In genomic region chr13:57527114-57527770, GRCh38 we compare ENCODE assay signal across 15 cellular contexts.
A peak's percentile ranks its signal among the peaks of the same experiment; 100 is the strongest.
DNase-seq lines count a peak whose midpoint lies in the region; ATAC-seq, FAIRE-seq and TF ChIP-seq lines count a peak whose summit lies in the region.
"Had no signal": no experiment of that assay in that cellular context is flagged by ENCODE, and none has a peak within 500 bp of the region (broad histone marks: within the 10 kb centered on the region; RNA-seq: fewer than 3 reads in every experiment).

No MANE protein-coding gene starts in this region.

- no peaks in the 10 kb centered on the region for H3K4me1 Mint-ChIP-seq in Caco-2 (ENCODE audit: low read depth, unreplicated experiment)
- no peaks in the 10 kb centered on the region for H3K4me1 Mint-ChIP-seq in activated CD8-positive, alpha-beta T cell treated with anti-CD3 and anti-CD28 coated beads, Interleukin-2, amount 10 ng/mL, durations not matched to agents 7 days and 5 days (ENCODE audit: low read depth)
- H3K4me1 Mint-ChIP-seq: B cell; CD4-positive, alpha-beta memory T cell; GM23338 had no signal

- H3K27me3 ChIP-seq in Caco-2 (replicated peaks; ENCODE audit: control insufficient read depth, insufficient read depth, low read length) (no peaks in the 10 kb centered on the region), small intestine (ENCODE audit: control insufficient read depth in 2 of 2, insufficient read depth in 2 of 2, low read length in 2 of 2) (no peaks in the 10 kb centered on the region)

- intact Hi-C loops in Caco-2 (cut with micrococcal nuclease; ENCODE audit: unreplicated experiment) = no loop called here

- no peak for TF ChIP-seq CTCF in Caco-2 (IDR thresholded peaks at IDR 0.05; ENCODE audit: insufficient read depth in 1 of 2, low read depth in 1 of 2, low read length in 1 of 2, severe bottlenecking in 1 of 2, unreplicated experiment in 1 of 2)

- no peaks in the 10 kb centered on the region for H3K27me3 Mint-ChIP-seq in Caco-2 (ENCODE audit: insufficient read depth, unreplicated experiment)
- H3K27me3 Mint-ChIP-seq in activated CD8-positive, alpha-beta T cell treated with anti-CD3 and anti-CD28 coated beads, Interleukin-2, amount 10 ng/mL, durations not matched to agents 7 days and 5 days (ENCODE audit: low read depth) = no peaks in the 10 kb centered on the region
- H3K27me3 Mint-ChIP-seq: B cell; CD4-positive, alpha-beta memory T cell had no signal

- H3K36me3 ChIP-seq in Caco-2 (ENCODE audit: control insufficient read depth, insufficient read depth, low read length) = no peaks in the 10 kb centered on the region; the same call in 1 of the 2 replicates
- H3K36me3 ChIP-seq in small intestine (ENCODE audit: control insufficient read depth in 2 of 2, insufficient read depth in 2 of 2, low read length in 2 of 2) = no peaks in the 10 kb centered on the region

- 7 to 45% (median 21%) methylated on average over 1 of the region's 1 CpG for WGBS in small intestine, 3 donors

- no peak overlapping the region for H3K27ac ChIP-seq in small intestine (ENCODE audit: low read depth in 1 of 2, low read length in 1 of 2)

- H3K27ac Mint-ChIP-seq in Caco-2 (ENCODE audit: unreplicated experiment) = no peak overlapping the region
- H3K27ac Mint-ChIP-seq in activated CD8-positive, alpha-beta T cell treated with anti-CD3 and anti-CD28 coated beads, Interleukin-2, amount 10 ng/mL, durations not matched to agents 7 days and 5 days = no peak overlapping the region
- H3K27ac Mint-ChIP-seq: B cell, GM23338 had no signal

- peaks cover 10% of the 10 kb centered on the region; the same call in 1 of the 2 replicates for H3K4me1 ChIP-seq in Caco-2
- H3K4me1 ChIP-seq in small intestine (ENCODE audit: control insufficient read depth in 2 of 2, insufficient read depth in 1 of 2, low read depth in 1 of 2, low read length in 1 of 2) = no peaks in the 10 kb centered on the region

- peaks cover 4% of the 10 kb centered on the region for H3K9me3 Mint-ChIP-seq in Caco-2 (ENCODE audit: unreplicated experiment)
- peaks cover 20% of the 10 kb centered on the region for H3K9me3 Mint-ChIP-seq in activated CD8-positive, alpha-beta T cell treated with anti-CD3 and anti-CD28 coated beads, Interleukin-2, amount 10 ng/mL, durations not matched to agents 7 days and 5 days (ENCODE audit: insufficient read depth)

- H3K4me3 Mint-ChIP-seq in Caco-2 (ENCODE audit: unreplicated experiment) = no peak overlapping the region
- no peak overlapping the region for H3K4me3 Mint-ChIP-seq in activated CD8-positive, alpha-beta T cell treated with anti-CD3 and anti-CD28 coated beads, Interleukin-2, amount 10 ng/mL, durations not matched to agents 7 days and 5 days
- H3K4me3 Mint-ChIP-seq: B cell; CD4-positive, alpha-beta memory T cell; GM23338 had no signal

- H3K4me3 ChIP-seq in Caco-2 (ENCODE audit: low read depth, low read length) = no peak overlapping the region
- H3K4me3 ChIP-seq in small intestine (ENCODE audit: low read depth in 1 of 2, low read length in 2 of 2) = no peak overlapping the region
- H3K4me3 ChIP-seq: GM23338 had no signal

- POLR2A ChIA-PET in Caco-2 (lab: Charles Lee) = no interaction called here
- POLR2A ChIA-PET in activated CD8-positive, alpha-beta T cell treated with anti-CD3 and anti-CD28 coated beads, Interleukin-2, amount 10 ng/mL, durations not matched to agents 7 days and 5 days (lab: Charles Lee) = no interaction called here

- BruUV-seq in Caco-2 (replicated peaks; lab: Mats Ljungman, UMichigan) = no TSS peak

- no peak for FAIRE-seq in small intestine (lab: Jason Lieb, UNC)
- FAIRE-seq: A204.1, GM18507 had no signal

- H3K9me3 ChIP-seq in Caco-2 (0 out of 2 replicates have a peak, but pooled peaks cover 5% of the 10 kb centered on the region), small intestine (ENCODE audit: control insufficient read depth, low read depth) (no peaks in the 10 kb centered on the region)

- CTCF ChIA-PET in Caco-2 (lab: Charles Lee) = no interaction called here
- CTCF ChIA-PET in activated CD8-positive, alpha-beta T cell treated with anti-CD3 and anti-CD28 coated beads, Interleukin-2, amount 10 ng/mL, durations not matched to agents 7 days and 5 days (lab: Charles Lee) = no interaction called here

- no peak for ATAC-seq in activated CD8-positive, alpha-beta T cell treated with anti-CD3 and anti-CD28 coated beads, Interleukin-2, amount 10 ng/mL, durations not matched to agents 7 days and 5 days
- ATAC-seq: GM23338 had no signal

- H3K36me3 Mint-ChIP-seq in Caco-2 (ENCODE audit: insufficient read depth, unreplicated experiment) = no peaks in the 10 kb centered on the region
- H3K36me3 Mint-ChIP-seq in activated CD8-positive, alpha-beta T cell treated with anti-CD3 and anti-CD28 coated beads, Interleukin-2, amount 10 ng/mL, durations not matched to agents 7 days and 5 days (ENCODE audit: low read depth) = no peaks in the 10 kb centered on the region
- H3K36me3 Mint-ChIP-seq: CD4-positive, alpha-beta memory T cell had no signal

- DNase-seq in Caco-2 (peak; percentile 9 to 44), OCI-M1 (lab: John Stamatoyannopoulos, UW) (peak; percentile 30), foreskin melanocyte (peak; percentile 23), small intestine (peak; percentile 58), NCI-H82 (lab: John Stamatoyannopoulos, UW) (no peak), occipital lobe (lab: John Stamatoyannopoulos, UW) (no peak)
- DNase-seq in activated CD8-positive, alpha-beta T cell treated with anti-CD3 and anti-CD28 coated beads, Interleukin-2, amount 10 ng/mL, durations not matched to agents 7 days and 5 days = no peak
- DNase-seq: C1 segment of cervical spinal cord; CD4-positive, alpha-beta memory T cell; COR-L47; H7 had no signal

Comparison
In these comparisons a context has a peak if more than half of its experiments do, and no peak if none do; other contexts are left out.
1. DNase-seq: peak in Caco-2 (2 of 2), OCI-M1 (single experiment), foreskin melanocyte (single experiment) and small intestine (single experiment); none in NCI-H82 (single experiment), occipital lobe (single experiment) and activated CD8-positive, alpha-beta T cell treated with anti-CD3 and anti-CD28 coated beads, Interleukin-2, amount 10 ng/mL, durations not matched to agents 7 days and 5 days (single experiment).